ENCODE assay signal across 23 cellular contexts in genomic region chrX:20269848-20270556, GRCh38. TPM values are rescaled to one million over a fixed set of nuclear protein-coding genes. Genes with fewer than 3 reads are reported as not detected.
A peak's percentile ranks its signal among the peaks of the same experiment; 100 is the strongest.
DNase-seq lines count a peak whose midpoint lies in the region; ATAC-seq, FAIRE-seq and TF ChIP-seq lines count a peak whose summit lies in the region.
"Had no signal": no experiment of that assay in that cellular context is flagged by ENCODE, and none has a peak within 500 bp of the region (broad histone marks: within the 10 kb centered on the region; RNA-seq: fewer than 3 reads in every experiment).

No MANE protein-coding gene starts in this region.

- 89% methylated on average over 4 of the region's 4 CpGs for WGBS in A549 (ENCODE audit: missing lambda C conversion rate)
- 73 to 75% methylated on average over 4 of the region's 4 CpGs for WGBS in GM23248 (ENCODE audit: low coverage in 1 of 2, low lambda C conversion rate in 2 of 2, missing lambda C conversion rate in 2 of 2), 2 experiments
- WGBS in endodermal cell (ENCODE audit: insufficient coverage in 1 of 2, insufficient read length in 1 of 2), 2 experiments = 95% methylated on average over 3 of the region's 4 CpGs; no CpG with 5 or more reads in 1 of the 2 experiments

- H3K27me3 Mint-ChIP-seq in activated T-helper 2 cell treated with anti-CD3 and anti-CD28 coated beads, Interferon-gamma antibody, Interleukin-2, Interleukin-4, amounts not matched to agents 10 μg/mL and 5 μg/mL and 100 μg/mL, durations not matched to agents 14 hours and 24 hours and 36 hours (ENCODE audit: low read depth) = peaks cover 18% of the 10 kb centered on the region
- H3K27me3 Mint-ChIP-seq in endodermal cell (ENCODE audit: insufficient read depth) = peaks cover 39% of the 10 kb centered on the region

- intact Hi-C loops in activated T-helper 2 cell treated with anti-CD3 and anti-CD28 coated beads, Interferon-gamma antibody, Interleukin-2, Interleukin-4, amounts not matched to agents 10 μg/mL and 5 μg/mL and 100 μg/mL, durations not matched to agents 14 hours and 24 hours and 36 hours (cut with micrococcal nuclease) = loop anchor here (5.0 kb wide), 2 partner anchors 128 to 247 kb away; partner anchors contain the start of gene EIF1AX

- CTCF ChIA-PET in A549 (lab: Yijun Ruan, JAX) = interaction anchor here (0.7 kb wide), 1 partner anchor 187 kb away, joined by 3 read pairs; no protein-coding TSS in a partner anchor

- H3K27ac ChIP-seq in A549 (no peak overlapping the region), GM23248 (peak overlapping the region; percentile 41), keratinocyte (ENCODE audit: control insufficient read depth, insufficient read depth, low read length) (peak overlapping the region; percentile 30), endodermal cell (ENCODE audit: low read depth, low read length) (no peak overlapping the region)
- H3K27ac ChIP-seq: HL-60, KMS-11, RWPE1 had no signal

- ATAC-seq in A549 = no peak
- no peak for ATAC-seq in stimulated activated effector memory CD8-positive, alpha-beta T cell treated with anti-CD3 and anti-CD28 coated beads, Interleukin-12 subunit alpha, Interleukin-12 subunit beta, amount 100 ng/mL, for 72 hours
- ATAC-seq: GM12878, HCT116, SK-N-SH treated with all-trans-retinoic acid at 6 μM for 48 hours had no signal

- peaks cover 8% of the 10 kb centered on the region for H3K79me2 ChIP-seq in GM23248 (ENCODE audit: insufficient read depth)
- peaks cover 12% of the 10 kb centered on the region for H3K79me2 ChIP-seq in keratinocyte (ENCODE audit: control insufficient read depth, insufficient read depth, low read length)

- in situ Hi-C loops in GM23248 (cut with MboI) = no loop called here

- H3K27me3 ChIP-seq in GM23248 (replicated peaks; ENCODE audit: insufficient read depth) (no peaks in the 10 kb centered on the region), keratinocyte (ENCODE audit: control insufficient read depth, extremely low read depth, insufficient read depth, low read length) (no peaks in the 10 kb centered on the region), endodermal cell (ENCODE audit: control insufficient read depth, insufficient read depth, low read length, poor library complexity, severe bottlenecking) (peaks cover 8% of the 10 kb centered on the region)
- H3K27me3 ChIP-seq: BE2C had no signal

- H3K27ac Mint-ChIP-seq in activated T-helper 2 cell treated with anti-CD3 and anti-CD28 coated beads, Interferon-gamma antibody, Interleukin-2, Interleukin-4, amounts not matched to agents 10 μg/mL and 5 μg/mL and 100 μg/mL, durations not matched to agents 14 hours and 24 hours and 36 hours = no peak overlapping the region
- H3K27ac Mint-ChIP-seq in endodermal cell = no peak overlapping the region
- H3K27ac Mint-ChIP-seq in stimulated activated effector memory CD8-positive, alpha-beta T cell treated with anti-CD3 and anti-CD28 coated beads, Interleukin-12 subunit alpha, Interleukin-12 subunit beta, amount 100 ng/mL, for 72 hours = no peak overlapping the region

- H3K4me3 ChIP-seq in A549 = no peak overlapping the region
- no peak overlapping the region for H3K4me3 ChIP-seq in GM23248
- H3K4me3 ChIP-seq in keratinocyte (ENCODE audit: control insufficient read depth in 2 of 3, extremely low read depth in 1 of 3, insufficient read depth in 2 of 3, low read depth in 1 of 3, low read length in 3 of 3) = no peak overlapping the region
- H3K4me3 ChIP-seq in endodermal cell (ENCODE audit: low read length) = no peak overlapping the region
- H3K4me3 ChIP-seq: GM12878 had no signal

- TF ChIP-seq RAD21 in A549 (conservative IDR thresholded peaks at IDR 0.05 in 1 of 2, IDR thresholded peaks at IDR 0.05 in 1 of 2) = no peak

- dilution Hi-C loops in keratinocyte (cut with MboI; ENCODE audit: extremely low pct_ligation_motif_present, low sequenced_read_pairs) = no loop called here

- no peaks in the 10 kb centered on the region for H3K9me2 ChIP-seq in GM23248 (ENCODE audit: insufficient read depth)

- POLR2A ChIA-PET in A549 (lab: Yijun Ruan, JAX) = no interaction called here

- TF ChIP-seq CTCF in A549 (IDR thresholded peaks at IDR 0.05) (no peak), keratinocyte (optimal IDR thresholded peaks at IDR 0.05 in 1 of 3, IDR thresholded peaks at IDR 0.05 in 1 of 3, conservative IDR thresholded peaks at IDR 0.05 in 1 of 3; ENCODE audit: extremely low read depth in 1 of 3, insufficient read depth in 2 of 3, low read length in 3 of 3) (no peak), endodermal cell (conservative IDR thresholded peaks at IDR 0.05) (no peak)

- H2AFZ ChIP-seq in GM23248 = no peak overlapping the region; the same call in 1 of the 2 replicates
- H2AFZ ChIP-seq in keratinocyte (ENCODE audit: control insufficient read depth, low read length) = no peak overlapping the region

- FAIRE-seq in A549 (lab: Jason Lieb, UNC) = peak; percentile 61
- FAIRE-seq in TTC549 (lab: Jason Lieb, UNC) = peak; percentile 46
- FAIRE-seq in keratinocyte (lab: Jason Lieb, UNC) = no peak
- FAIRE-seq: D721Med, GM12878, H1 had no signal

- H3K4me1 ChIP-seq in A549 (peaks cover 25% of the 10 kb centered on the region), GM23248 (ENCODE audit: insufficient read depth) (peaks cover 24% of the 10 kb centered on the region), keratinocyte (ENCODE audit: control insufficient read depth, extremely low read depth, insufficient read depth, low read length) (no peaks in the 10 kb centered on the region), endodermal cell (ENCODE audit: control insufficient read depth, insufficient read depth, low read length) (peaks cover 7% of the 10 kb centered on the region)
- H3K4me1 ChIP-seq: BE2C had no signal

- peaks cover under 1% of the 10 kb centered on the region for H3K36me3 Mint-ChIP-seq in activated T-helper 2 cell treated with anti-CD3 and anti-CD28 coated beads, Interferon-gamma antibody, Interleukin-2, Interleukin-4, amounts not matched to agents 10 μg/mL and 5 μg/mL and 100 μg/mL, durations not matched to agents 14 hours and 24 hours and 36 hours (ENCODE audit: low read depth)
- no peaks in the 10 kb centered on the region for H3K36me3 Mint-ChIP-seq in endodermal cell (ENCODE audit: low read depth)
- peaks cover 28% of the 10 kb centered on the region for H3K36me3 Mint-ChIP-seq in stimulated activated effector memory CD8-positive, alpha-beta T cell treated with anti-CD3 and anti-CD28 coated beads, Interleukin-12 subunit alpha, Interleukin-12 subunit beta, amount 100 ng/mL, for 72 hours

- peaks cover under 1% of the 10 kb centered on the region for H3K4me1 Mint-ChIP-seq in activated T-helper 2 cell treated with anti-CD3 and anti-CD28 coated beads, Interferon-gamma antibody, Interleukin-2, Interleukin-4, amounts not matched to agents 10 μg/mL and 5 μg/mL and 100 μg/mL, durations not matched to agents 14 hours and 24 hours and 36 hours (ENCODE audit: low read depth)
- H3K4me1 Mint-ChIP-seq in endodermal cell = peaks cover 5% of the 10 kb centered on the region
- peaks cover 2% of the 10 kb centered on the region for H3K4me1 Mint-ChIP-seq in stimulated activated effector memory CD8-positive, alpha-beta T cell treated with anti-CD3 and anti-CD28 coated beads, Interleukin-12 subunit alpha, Interleukin-12 subunit beta, amount 100 ng/mL, for 72 hours

- no peaks in the 10 kb centered on the region for H4K20me1 ChIP-seq in GM23248 (ENCODE audit: insufficient read depth)
- H4K20me1 ChIP-seq in keratinocyte (ENCODE audit: control insufficient read depth, extremely low read depth, insufficient read depth, low read length) = no peaks in the 10 kb centered on the region

- peak overlapping the region; percentile 37; the same call in 2 of the 3 replicates for H3K4me2 ChIP-seq in A549
- peak overlapping the region; percentile 51 for H3K4me2 ChIP-seq in GM23248 (ENCODE audit: unreplicated experiment)
- peak overlapping the region; percentile 9 for H3K4me2 ChIP-seq in keratinocyte (ENCODE audit: control insufficient read depth, extremely low read depth, insufficient read depth, low read depth, low read length)
- H3K4me2 ChIP-seq: KMS-11 had no signal

- no peak for TF ChIP-seq EP300 in A549 (IDR thresholded peaks at IDR 0.05)

- TF ChIP-seq POLR2A in A549 (IDR thresholded peaks at IDR 0.05; ENCODE audit: low read length) = no peak

- no peaks in the 10 kb centered on the region for H3K9me1 ChIP-seq in keratinocyte (ENCODE audit: control insufficient read depth, extremely low read depth, insufficient read depth, low read length)

- DNase-seq in A549 (ENCODE audit: low read depth in 1 of 2, low spot score in 1 of 2) (no peak), GM23248 (no peak), keratinocyte (ENCODE audit: low read depth, low spot score) (no peak), hippocampal formation (lab: John Stamatoyannopoulos, UW) (no peak), endodermal cell (no peak)
- no peak for DNase-seq in activated T-helper 2 cell treated with anti-CD3 and anti-CD28 coated beads, Interferon-gamma antibody, Interleukin-2, Interleukin-4, amounts not matched to agents 10 μg/mL and 5 μg/mL and 100 μg/mL, durations not matched to agents 14 hours and 24 hours and 36 hours (ENCODE audit: low spot score)
- DNase-seq in stimulated activated effector memory CD8-positive, alpha-beta T cell treated with anti-CD3 and anti-CD28 coated beads, Interleukin-12 subunit alpha, Interleukin-12 subunit beta, amount 100 ng/mL, for 72 hours (ENCODE audit: low spot score in 2 of 2) = no peak
- DNase-seq: BE2C, MV-4-11, NCI-H1694, NCI-H2081 treated with DMSO at 0.1 percent for 48 hours, NCI-H2171 treated with DMSO at 0.1 percent for 48 hours, NCI-H446, NCI-H526 had no signal

- H3K36me3 ChIP-seq in GM23248 (ENCODE audit: low read depth) (no peaks in the 10 kb centered on the region), keratinocyte (ENCODE audit: control insufficient read depth in 2 of 2, extremely low read depth in 1 of 2, insufficient read depth in 2 of 2, low read length in 2 of 2) (no peaks in the 10 kb centered on the region), endodermal cell (ENCODE audit: control insufficient read depth, insufficient read depth, low read length) (no peaks in the 10 kb centered on the region)
- H3K36me3 ChIP-seq: BE2C had no signal

- H3F3A ChIP-seq in GM23248 (ENCODE audit: insufficient read depth) = peaks cover 24% of the 10 kb centered on the region; the same call in 1 of the 2 replicates

- H3K9me3 ChIP-seq in A549 (no peaks in the 10 kb centered on the region), GM23248 (ENCODE audit: low read depth) (no peaks in the 10 kb centered on the region), keratinocyte (ENCODE audit: control insufficient read depth, low read depth, low read length) (no peaks in the 10 kb centered on the region), endodermal cell (ENCODE audit: control insufficient read depth, low read length) (no peaks in the 10 kb centered on the region)
- H3K9me3 ChIP-seq: BE2C had no signal

- no peak overlapping the region for H3K9ac ChIP-seq in GM23248
- H3K9ac ChIP-seq in keratinocyte (ENCODE audit: control insufficient read depth, extremely low read depth, insufficient read depth, low read length) = no peak overlapping the region
- no peak overlapping the region for H3K9ac ChIP-seq in endodermal cell (ENCODE audit: extremely low read depth, low read length, poor library complexity, severe bottlenecking)
- H3K9ac ChIP-seq: KMS-11 had no signal

- H3K9me3 Mint-ChIP-seq in activated T-helper 2 cell treated with anti-CD3 and anti-CD28 coated beads, Interferon-gamma antibody, Interleukin-2, Interleukin-4, amounts not matched to agents 10 μg/mL and 5 μg/mL and 100 μg/mL, durations not matched to agents 14 hours and 24 hours and 36 hours = no peaks in the 10 kb centered on the region
- H3K9me3 Mint-ChIP-seq in endodermal cell = peaks cover 29% of the 10 kb centered on the region
- H3K9me3 Mint-ChIP-seq in stimulated activated effector memory CD8-positive, alpha-beta T cell treated with anti-CD3 and anti-CD28 coated beads, Interleukin-12 subunit alpha, Interleukin-12 subunit beta, amount 100 ng/mL, for 72 hours = no peaks in the 10 kb centered on the region

- H3K4me3 Mint-ChIP-seq in activated T-helper 2 cell treated with anti-CD3 and anti-CD28 coated beads, Interferon-gamma antibody, Interleukin-2, Interleukin-4, amounts not matched to agents 10 μg/mL and 5 μg/mL and 100 μg/mL, durations not matched to agents 14 hours and 24 hours and 36 hours (ENCODE audit: low read depth) = no peak overlapping the region
- no peak overlapping the region for H3K4me3 Mint-ChIP-seq in endodermal cell
- H3K4me3 Mint-ChIP-seq in stimulated activated effector memory CD8-positive, alpha-beta T cell treated with anti-CD3 and anti-CD28 coated beads, Interleukin-12 subunit alpha, Interleukin-12 subunit beta, amount 100 ng/mL, for 72 hours = no peak overlapping the region

RNA-seq across cellular contexts. Expression of gene RPS6KA3, which starts 3.3 kb away (rescaled TPM):
- polyA plus RNA-seq in A549 (2011; rRNA removed) (109 and 117 TPM in 2 replicates), A549 (2017; fragmentation: RNase III; extraction: RNeasy Plus Mini Kit Qiagen cat#74134 plus additional on column Dnase treatment) (39.5 to 41.1 TPM (median 40.5 TPM) in 3 replicates), GM23248 (2016; fragmentation: Nextera tagmentation; extraction: Ambion mirVana) (8.1 and 13.3 TPM in 2 replicates), keratinocyte (25.0 to 32.1 TPM (median 25.0 TPM) in 3 replicates)
- polyA plus RNA-seq in A549 (2012; cell fraction: cytosol; rRNA removed) = 20.6 and 22.4 TPM in 2 replicates
- polyA plus RNA-seq in A549 (2012; cell fraction: nucleus; rRNA removed) = 8.8 and 10.3 TPM in 2 replicates
- 88.5 and 90.8 TPM in 2 replicates for polyA minus RNA-seq in A549 (2011; rRNA and poly(A)+ RNA removed)
- total RNA-seq in GM23248 (2014; rRNA removed; shearing (Covaris generic)) = 28.5 and 33.8 TPM in 2 replicates
- 8.6 TPM for polyA plus RNA-seq in keratinocyte (2011; ENCODE audit: low read depth)
- polyA plus RNA-seq in keratinocyte (2011; cell fraction: cytosol; rRNA removed) = 16.3 and 32.7 TPM in 2 replicates
- polyA plus RNA-seq in keratinocyte (2011; cell fraction: nucleus; rRNA removed) = 25.5 and 29.3 TPM in 2 replicates
- polyA plus RNA-seq in keratinocyte (2012; ENCODE audit: low replicate concordance) = 16.6 and 21.1 TPM in 2 replicates
- 7.1 to 42.9 TPM (median 36.1 TPM) in 3 replicates for polyA minus RNA-seq in keratinocyte
- polyA minus RNA-seq in keratinocyte (2011; cell fraction: cytosol; rRNA and poly(A)+ RNA removed) = 23.2 TPM
- polyA minus RNA-seq in keratinocyte (2011; cell fraction: nucleus; rRNA and poly(A)+ RNA removed) = 15.3 and 35.7 TPM in 2 replicates
- total RNA-seq in activated T-helper 2 cell treated with anti-CD3 and anti-CD28 coated beads, Interferon-gamma antibody, Interleukin-2, Interleukin-4, amounts not matched to agents 10 μg/mL and 5 μg/mL and 100 μg/mL, durations not matched to agents 14 hours and 24 hours and 36 hours = 53.1 and 55.3 TPM in 2 replicates
- 10 to 100 TPM; 13.9 to 20.5 TPM for total RNA-seq in endodermal cell
- 19.4 TPM for polyA plus RNA-seq in endodermal cell (2013, experiment 1 of 2)
- polyA plus RNA-seq in endodermal cell (2013, experiment 2 of 2) = 19.4 TPM

Comparison
In these comparisons a context has a peak if more than half of its experiments do, and no peak if none do; other contexts are left out.
1. H3K27ac ChIP-seq: peak in GM23248 (single experiment) and keratinocyte (single experiment); none in A549 (0 of 2) and endodermal cell (single experiment).
2. Peak in every context shown above with its lines, with median percentiles within 50 percentile points of each other: H3K4me2 ChIP-seq.